ENCODE assay signal across 24 cellular contexts in genomic region chr12:26245175-26245942, GRCh38. TPM values are rescaled to one million over a fixed set of nuclear protein-coding genes. Genes with fewer than 3 reads are reported as not detected.
DNase-seq lines count a peak whose midpoint lies in the region; ATAC-seq, FAIRE-seq and TF ChIP-seq lines count a peak whose summit lies in the region.
"Had no signal": no experiment of that assay in that cellular context is flagged by ENCODE, and none has a peak within 500 bp of the region (broad histone marks: within the 10 kb centered on the region; RNA-seq: fewer than 3 reads in every experiment).

No MANE protein-coding gene starts in this region.

- no peaks in the 10 kb centered on the region for H3K9me1 ChIP-seq in keratinocyte (ENCODE audit: control insufficient read depth, extremely low read depth, insufficient read depth, low read length)

- peak; percentile 66 for ATAC-seq in GM18502 (IDR thresholded peaks at IDR 0.05; ENCODE audit: poor library complexity, unreplicated experiment)
- ATAC-seq: CD8-positive, alpha-beta T cell; stimulated activated naive B cell treated with anti-CD40 and anti-IgM and Interleukin-4, amounts not matched to agents 10 μg/mL and 1 μg/mL and 100 μg/mL, for 72 hours had no signal

- FAIRE-seq in keratinocyte (lab: Jason Lieb, UNC): peak; percentile 61

- H3K9me3 ChIP-seq in OCI-LY3 (ENCODE audit: insufficient read depth, low read length) (no peaks in the 10 kb centered on the region), keratinocyte (ENCODE audit: control insufficient read depth, low read depth, low read length) (no peaks in the 10 kb centered on the region)
- H3K9me3 ChIP-seq: adrenal gland, MG63, prostate gland had no signal

- H3K4me2 ChIP-seq in OCI-LY3 (ENCODE audit: low read length) (no peak overlapping the region), keratinocyte (ENCODE audit: control insufficient read depth, extremely low read depth, insufficient read depth, low read depth, low read length) (no peak overlapping the region)

- 0 out of 2 replicates have a peak, but pooled peaks cover 8% of the 10 kb centered on the region for H3K27me3 ChIP-seq in OCI-LY3 (ENCODE audit: low read depth, low read length)
- no peaks in the 10 kb centered on the region for H3K27me3 ChIP-seq in keratinocyte (ENCODE audit: control insufficient read depth, extremely low read depth, insufficient read depth, low read length)
- H3K27me3 ChIP-seq: adrenal gland, breast epithelium, MG63, tibial artery had no signal

- no peak for TF ChIP-seq CTCF in OCI-LY3 (IDR thresholded peaks at IDR 0.05; ENCODE audit: low read depth, low read length)
- no peak for TF ChIP-seq CTCF in keratinocyte (optimal IDR thresholded peaks at IDR 0.05 in 1 of 3, IDR thresholded peaks at IDR 0.05 in 1 of 3, conservative IDR thresholded peaks at IDR 0.05 in 1 of 3; ENCODE audit: extremely low read depth in 1 of 3, insufficient read depth in 2 of 3, low read length in 3 of 3)

- H3K4me3 ChIP-seq in OCI-LY3 (ENCODE audit: low read length): no peak overlapping the region
- no peak overlapping the region for H3K4me3 ChIP-seq in keratinocyte (ENCODE audit: control insufficient read depth in 2 of 3, extremely low read depth in 1 of 3, insufficient read depth in 2 of 3, low read depth in 1 of 3, low read length in 3 of 3)
- H3K4me3 ChIP-seq: adrenal gland, breast epithelium, coronary artery, left ventricle myocardium inferior, MG63, prostate gland, tibial artery had no signal

- H3K79me2 ChIP-seq in OCI-LY3 (ENCODE audit: low read length) (no peaks in the 10 kb centered on the region), keratinocyte (ENCODE audit: control insufficient read depth, insufficient read depth, low read length) (no peaks in the 10 kb centered on the region)

- dilution Hi-C loops in keratinocyte (cut with MboI; ENCODE audit: extremely low pct_ligation_motif_present, low sequenced_read_pairs): no loop called here

- H3K36me3 ChIP-seq in OCI-LY3 (replicated peaks; ENCODE audit: low read depth, low read length): no peaks in the 10 kb centered on the region
- no peaks in the 10 kb centered on the region for H3K36me3 ChIP-seq in keratinocyte (ENCODE audit: control insufficient read depth in 2 of 2, extremely low read depth in 1 of 2, insufficient read depth in 2 of 2, low read length in 2 of 2)
- H3K36me3 ChIP-seq: adrenal gland, breast epithelium, left ventricle myocardium inferior, MG63, prostate gland, tibial artery had no signal

- H3K4me1 ChIP-seq in OCI-LY3 (ENCODE audit: low read length): peaks cover 9% of the 10 kb centered on the region
- peaks cover 22% of the 10 kb centered on the region for H3K4me1 ChIP-seq in keratinocyte (ENCODE audit: control insufficient read depth, extremely low read depth, insufficient read depth, low read length)
- H3K4me1 ChIP-seq: adrenal gland, prostate gland had no signal

- H4K20me1 ChIP-seq in OCI-LY3 (ENCODE audit: insufficient read depth, low read length) (no peaks in the 10 kb centered on the region), keratinocyte (ENCODE audit: control insufficient read depth, extremely low read depth, insufficient read depth, low read length) (no peaks in the 10 kb centered on the region)

- H3K9ac ChIP-seq in OCI-LY3 (ENCODE audit: low read length) (no peak overlapping the region), keratinocyte (ENCODE audit: control insufficient read depth, extremely low read depth, insufficient read depth, low read length) (no peak overlapping the region)

- peak overlapping the region; percentile 42; the same call in 1 of the 2 replicates for H2AFZ ChIP-seq in OCI-LY3 (ENCODE audit: low read depth, low read length)
- no peak overlapping the region for H2AFZ ChIP-seq in keratinocyte (ENCODE audit: control insufficient read depth, low read length)

- DNase-seq in HT-29 (ENCODE audit: low spot score) (peak; percentile 83), keratinocyte (ENCODE audit: low read depth, low spot score) (no peak), NCI-H2081 (lab: John Stamatoyannopoulos, UW) (no peak), D341Med (ENCODE audit: low spot score) (no peak)
- DNase-seq in activated T-cell treated with anti-CD3 and anti-CD28 coated beads, Interleukin-2, amount 50 U/mL, for 48 hours: no peak
- DNase-seq: activated CD4-positive, alpha-beta memory T cell treated with anti-CD3 and anti-CD28 coated beads, Interleukin-2, amount 10 ng/mL, durations not matched to agents 7 days and 5 days; activated T-cell treated with anti-CD3 and anti-CD28 coated beads for 4 hours; adrenal gland; CD8-positive, alpha-beta T cell; H7; left ventricle myocardium inferior; MG63; NCI-H2029; NCI-H524; SHP77 treated with DMSO at 0.1 percent for 48 hours; stimulated activated CD4-positive, alpha-beta T cell treated with anti-CD3 and anti-CD28 coated beads, Interleukin-2, amount 100 ng/mL, for 24 hours; stimulated activated naive B cell treated with anti-CD40 and anti-IgM and Interleukin-4, amounts not matched to agents 10 μg/mL and 1 μg/mL and 100 μg/mL, for 72 hours; T-helper 2 cell; tibial artery had no signal

- no peak overlapping the region for H3K27ac ChIP-seq in OCI-LY3 (ENCODE audit: low read length)
- H3K27ac ChIP-seq in keratinocyte (ENCODE audit: control insufficient read depth, insufficient read depth, low read length): no peak overlapping the region
- H3K27ac ChIP-seq: adrenal gland, coronary artery, left ventricle myocardium inferior, prostate gland, tibial artery had no signal

RNA-seq across cellular contexts. Expression of gene SSPN, which starts 50.0 kb away (rescaled TPM):
- 3.2 and 10.6 TPM in 2 replicates for total RNA-seq in HT-29 (2014; rRNA removed; shearing (Covaris generic))
- polyA plus RNA-seq in keratinocyte: 1.0 to 2.8 TPM (median 2.0 TPM) in 3 replicates
- polyA plus RNA-seq in keratinocyte (2011; ENCODE audit: low read depth): 0.47 TPM
- polyA plus RNA-seq in keratinocyte (2011; cell fraction: cytosol; rRNA removed): 2.2 and 2.6 TPM in 2 replicates
- 1.4 and 2.2 TPM in 2 replicates for polyA plus RNA-seq in keratinocyte (2011; cell fraction: nucleus; rRNA removed)
- 1.4 and 2.0 TPM in 2 replicates for polyA plus RNA-seq in keratinocyte (2012; ENCODE audit: low replicate concordance)
- polyA minus RNA-seq in keratinocyte: 2.2 to 8.6 TPM (median 4.2 TPM) in 3 replicates
- polyA minus RNA-seq in keratinocyte (2011; cell fraction: cytosol; rRNA and poly(A)+ RNA removed): 3.1 TPM
- polyA minus RNA-seq in keratinocyte (2011; cell fraction: nucleus; rRNA and poly(A)+ RNA removed): 0.95 and 3.5 TPM in 2 replicates
- total RNA-seq: activated CD4-positive, alpha-beta memory T cell treated with anti-CD3 and anti-CD28 coated beads, Interleukin-2, amount 10 ng/mL, durations not matched to agents 7 days and 5 days; CD8-positive, alpha-beta T cell had no signal
